16 cellular contexts compared by ENCODE assay signal in the genomic region with DNA sequence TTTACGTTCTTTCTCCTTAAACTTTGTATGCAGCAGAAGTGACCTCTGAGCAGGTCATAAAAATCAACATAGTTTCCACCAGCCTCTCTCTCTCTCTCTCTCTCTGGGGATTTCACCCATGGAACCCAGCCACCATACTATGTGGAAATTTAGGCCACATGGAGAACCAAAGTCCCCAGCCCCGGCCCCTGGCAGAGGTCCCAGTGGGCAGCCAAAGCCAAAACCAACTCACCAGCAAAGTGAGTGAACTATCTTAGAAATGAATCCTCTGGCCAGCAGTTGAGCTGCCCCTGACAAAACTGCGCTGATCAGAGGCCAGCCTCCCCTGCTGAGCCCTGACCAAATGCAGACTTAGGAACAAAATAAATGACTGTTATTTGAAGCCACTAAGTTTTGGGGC. TPM values are rescaled to one million over a fixed set of nuclear protein-coding genes. Genes with fewer than 3 reads are reported as not detected.
A peak's percentile ranks its signal among the peaks of the same experiment; 100 is the strongest.
DNase-seq lines count a peak whose midpoint lies in the region; ATAC-seq, FAIRE-seq and TF ChIP-seq lines count a peak whose summit lies in the region.
"Had no signal": no experiment of that assay in that cellular context is flagged by ENCODE, and none has a peak within 500 bp of the region (broad histone marks: within the 10 kb centered on the region; RNA-seq: fewer than 3 reads in every experiment).

No MANE protein-coding gene starts in this region.

- H3K9me3 Mint-ChIP-seq in activated CD4-positive, alpha-beta memory T cell treated with anti-CD3 and anti-CD28 coated beads for 36 hours: no peaks in the 10 kb centered on the region
- H3K9me3 Mint-ChIP-seq in activated CD4-positive, alpha-beta memory T cell treated with anti-CD3 and anti-CD28 coated beads, Interleukin-2, amount 10 ng/mL, durations not matched to agents 7 days and 5 days: peaks cover 10% of the 10 kb centered on the region
- H3K9me3 Mint-ChIP-seq: nephron had no signal

- no peaks in the 10 kb centered on the region for H3K27me3 Mint-ChIP-seq in activated CD4-positive, alpha-beta memory T cell treated with anti-CD3 and anti-CD28 coated beads for 36 hours
- no peaks in the 10 kb centered on the region for H3K27me3 Mint-ChIP-seq in activated CD4-positive, alpha-beta memory T cell treated with anti-CD3 and anti-CD28 coated beads, Interleukin-2, amount 10 ng/mL, durations not matched to agents 7 days and 5 days

- ATAC-seq in heart right ventricle: peak in 1 of 8 donors; percentile 16
- peak; percentile 4 to 35 (median 13) for ATAC-seq in pancreas
- ATAC-seq: activated CD8-positive, alpha-beta T cell treated with anti-CD3 and anti-CD28 coated beads, Interleukin-2, amount 10 ng/mL, durations not matched to agents 7 days and 5 days; esophagus mucosa had no signal

- H3K27me3 ChIP-seq in heart right ventricle (no peaks in the 10 kb centered on the region), pancreas (no peaks in the 10 kb centered on the region)

- H3K27ac ChIP-seq in heart right ventricle: no peak overlapping the region
- H3K27ac ChIP-seq in pancreas: no peak overlapping the region

- 57% methylated on average over 3 of the region's 3 CpGs for WGBS in heart right ventricle, 2 donors
- WGBS in pancreas, 2 donors: 45% methylated on average over 3 of the region's 3 CpGs

- DNase-seq in AG10803 (ENCODE audit: low read depth) (peak; percentile 61), astrocyte of the spinal cord (ENCODE audit: low read depth, low spot score) (peak; percentile 65), heart right ventricle (peak; percentile 50 to 80), pancreas (peak in 5 of 6 donors; percentile 50 to 63 (median 56)), RPMI8226 (no peak), NCI-H2107 treated with DMSO at 0.1 percent for 48 hours (lab: John Stamatoyannopoulos, UW; ENCODE audit: unreplicated experiment) (no peak)
- no peak for DNase-seq in activated CD4-positive, alpha-beta memory T cell treated with anti-CD3 and anti-CD28 coated beads for 36 hours
- no peak for DNase-seq in activated CD4-positive, alpha-beta memory T cell treated with anti-CD3 and anti-CD28 coated beads, Interleukin-2, amount 10 ng/mL, durations not matched to agents 7 days and 5 days
- DNase-seq: activated CD8-positive, alpha-beta T cell treated with anti-CD3 and anti-CD28 coated beads, Interleukin-2, amount 10 ng/mL, durations not matched to agents 7 days and 5 days; amniotic stem cell; dermis blood vessel endothelial cell; NCI-H1105 had no signal

- no peak overlapping the region for H3K27ac Mint-ChIP-seq in activated CD4-positive, alpha-beta memory T cell treated with anti-CD3 and anti-CD28 coated beads for 36 hours
- no peak overlapping the region for H3K27ac Mint-ChIP-seq in activated CD4-positive, alpha-beta memory T cell treated with anti-CD3 and anti-CD28 coated beads, Interleukin-2, amount 10 ng/mL, durations not matched to agents 7 days and 5 days
- H3K27ac Mint-ChIP-seq: activated CD8-positive, alpha-beta T cell treated with anti-CD3 and anti-CD28 coated beads, Interleukin-2, amount 10 ng/mL, durations not matched to agents 7 days and 5 days had no signal

- in situ Hi-C loops in astrocyte of the spinal cord (cut with HindIII; ENCODE audit: low sequenced_read_pairs): no loop called here

- CTCF ChIA-PET in activated CD4-positive, alpha-beta memory T cell treated with anti-CD3 and anti-CD28 coated beads for 36 hours (lab: Charles Lee): no interaction called here
- CTCF ChIA-PET in activated CD4-positive, alpha-beta memory T cell treated with anti-CD3 and anti-CD28 coated beads, Interleukin-2, amount 10 ng/mL, durations not matched to agents 7 days and 5 days (lab: Charles Lee): no interaction called here

- peaks cover 10% of the 10 kb centered on the region for H3K36me3 Mint-ChIP-seq in activated CD4-positive, alpha-beta memory T cell treated with anti-CD3 and anti-CD28 coated beads for 36 hours
- H3K36me3 Mint-ChIP-seq in activated CD4-positive, alpha-beta memory T cell treated with anti-CD3 and anti-CD28 coated beads, Interleukin-2, amount 10 ng/mL, durations not matched to agents 7 days and 5 days (ENCODE audit: low read depth): peaks cover 53% of the 10 kb centered on the region

- no peak for FAIRE-seq in pancreas (lab: Jason Lieb, UNC)
- FAIRE-seq: RCC 7860 had no signal

- POLR2A ChIA-PET in activated CD4-positive, alpha-beta memory T cell treated with anti-CD3 and anti-CD28 coated beads for 36 hours (lab: Charles Lee): no interaction called here
- POLR2A ChIA-PET in activated CD4-positive, alpha-beta memory T cell treated with anti-CD3 and anti-CD28 coated beads, Interleukin-2, amount 10 ng/mL, durations not matched to agents 7 days and 5 days (lab: Charles Lee): no interaction called here

- H3K4me1 Mint-ChIP-seq in activated CD4-positive, alpha-beta memory T cell treated with anti-CD3 and anti-CD28 coated beads for 36 hours (ENCODE audit: low read depth): peaks cover 40% of the 10 kb centered on the region
- H3K4me1 Mint-ChIP-seq in activated CD4-positive, alpha-beta memory T cell treated with anti-CD3 and anti-CD28 coated beads, Interleukin-2, amount 10 ng/mL, durations not matched to agents 7 days and 5 days: peaks cover 56% of the 10 kb centered on the region

- no peak overlapping the region for H3K4me3 ChIP-seq in AG10803 (ENCODE audit: low read length)
- no peak overlapping the region for H3K4me3 ChIP-seq in astrocyte of the spinal cord (ENCODE audit: low read depth, low read length)
- H3K4me3 ChIP-seq in heart right ventricle: no peak overlapping the region
- no peak overlapping the region for H3K4me3 ChIP-seq in pancreas
- H3K4me3 ChIP-seq: lung had no signal

- H3K4me3 Mint-ChIP-seq in activated CD4-positive, alpha-beta memory T cell treated with anti-CD3 and anti-CD28 coated beads for 36 hours: no peak overlapping the region
- no peak overlapping the region for H3K4me3 Mint-ChIP-seq in activated CD4-positive, alpha-beta memory T cell treated with anti-CD3 and anti-CD28 coated beads, Interleukin-2, amount 10 ng/mL, durations not matched to agents 7 days and 5 days
- H3K4me3 Mint-ChIP-seq: activated CD8-positive, alpha-beta T cell treated with anti-CD3 and anti-CD28 coated beads, Interleukin-2, amount 10 ng/mL, durations not matched to agents 7 days and 5 days; nephron had no signal

- TF ChIP-seq CTCF in AG10803 (conservative IDR thresholded peaks at IDR 0.05; ENCODE audit: low read length) (no peak), astrocyte of the spinal cord (IDR thresholded peaks at IDR 0.05; ENCODE audit: low read depth, low read length) (no peak), heart right ventricle (IDR thresholded peaks at IDR 0.05) (no peak), pancreas (IDR thresholded peaks at IDR 0.05) (no peak)

- H3K9me3 ChIP-seq in heart right ventricle (no peaks in the 10 kb centered on the region), pancreas (no peaks in the 10 kb centered on the region)

- H3K4me1 ChIP-seq in heart right ventricle (peaks cover 12 to 56% (median 40%) of the 10 kb centered on the region in 9 donors), pancreas (peaks cover 17 to 42% (median 40%) of the 10 kb centered on the region in 3 donors)

- intact Hi-C loops in heart right ventricle (cut with DNase I) (loop anchor here in 7 of 10 donors (5.0 to 10.0 kb wide), 8 partner anchors 98 to 288 kb away; no protein-coding TSS in a partner anchor), pancreas (cut with DNase I) (no loop called here)
- intact Hi-C loops in activated CD4-positive, alpha-beta memory T cell treated with anti-CD3 and anti-CD28 coated beads for 36 hours (cut with micrococcal nuclease): no loop called here

- H3K36me3 ChIP-seq in heart right ventricle: peaks cover 0 to 10% (median 2%) of the 10 kb centered on the region in 9 donors
- H3K36me3 ChIP-seq in pancreas: no peaks in the 10 kb centered on the region

RNA-seq across cellular contexts. Expression of a gene that starts 9.2 kb away (rescaled TPM):
- total RNA-seq in heart right ventricle: 10 to 100 TPM; 19.7 to 43.4 (median 26.0) TPM
- polyA plus RNA-seq in heart right ventricle: 10 to 100 TPM in 1 of 2 donors, 1 to 10 TPM in 1; 9.4 to 23.4 TPM
- 10 to 100 TPM in 4 of 6 donors, 1 to 10 TPM in 2; 5.3 to 26.1 (median 15.3) TPM for total RNA-seq in pancreas
- polyA plus RNA-seq in pancreas: 10 to 100 TPM in 1 of 2 donors, 1 to 10 TPM in 1; 7.0 to 13.1 TPM
- 10 to 100 TPM; 86.7 to 87.9 TPM for total RNA-seq in activated CD4-positive, alpha-beta memory T cell treated with anti-CD3 and anti-CD28 coated beads for 36 hours
- 100 to 1,000 TPM; 170 to 171 TPM for total RNA-seq in activated CD4-positive, alpha-beta memory T cell treated with anti-CD3 and anti-CD28 coated beads, Interleukin-2, amount 10 ng/mL, durations not matched to agents 7 days and 5 days

Comparison
In these comparisons a context has a peak if more than half of its experiments do, and no peak if none do; other contexts are left out.
1. DNase-seq: peak in AG10803 (single experiment), astrocyte of the spinal cord (single experiment), heart right ventricle (2 of 2) and pancreas (5 of 6); none in RPMI8226 (single experiment), NCI-H2107 treated with DMSO at 0.1 percent for 48 hours (single experiment), activated CD4-positive, alpha-beta memory T cell treated with anti-CD3 and anti-CD28 coated beads for 36 hours (single experiment) and activated CD4-positive, alpha-beta memory T cell treated with anti-CD3 and anti-CD28 coated beads, Interleukin-2, amount 10 ng/mL, durations not matched to agents 7 days and 5 days (single experiment).
2. intact Hi-C loops: an anchor here in heart right ventricle (5.0 to 10.0 kb wide); none called in pancreas and activated CD4-positive, alpha-beta memory T cell treated with anti-CD3 and anti-CD28 coated beads for 36 hours.